ENCODE assay signal across 9 cellular contexts in genomic region chr20:39050555-39050902, GRCh38.
DNase-seq lines count a peak whose midpoint lies in the region; ATAC-seq and TF ChIP-seq lines count a peak whose summit lies in the region.
"Had no signal": no experiment of that assay in that cellular context is flagged by ENCODE, and none has a peak within 500 bp of the region (broad histone marks: within the 10 kb centered on the region; RNA-seq: fewer than 3 reads in every experiment).

No MANE protein-coding gene starts in this region.

- H3K9me3 ChIP-seq in hepatocyte (ENCODE audit: low read depth): no peaks in the 10 kb centered on the region
- H3K9me3 ChIP-seq: adrenal gland had no signal

- no peaks in the 10 kb centered on the region for H3K9me2 ChIP-seq in hepatocyte (replicated peaks; ENCODE audit: insufficient read depth)

- TF ChIP-seq CTCF in WTC11 (IDR thresholded peaks at IDR 0.05) (no peak), hepatocyte (IDR thresholded peaks at IDR 0.05; ENCODE audit: poor library complexity) (no peak)

- no peaks in the 10 kb centered on the region for H3K36me3 ChIP-seq in hepatocyte (replicated peaks; ENCODE audit: insufficient read depth, low read depth)
- H3K36me3 ChIP-seq: adrenal gland had no signal

- no peaks in the 10 kb centered on the region for H3K4me1 ChIP-seq in hepatocyte (ENCODE audit: insufficient read depth)

- H3K27me3 Mint-ChIP-seq in activated CD4-positive, alpha-beta T cell treated with anti-CD3 and anti-CD28 coated beads for 36 hours: peaks cover 6% of the 10 kb centered on the region
- H3K27me3 Mint-ChIP-seq in WTC11 (ENCODE audit: low read depth): peaks cover 18% of the 10 kb centered on the region

- POLR2A ChIA-PET in activated CD4-positive, alpha-beta T cell treated with anti-CD3 and anti-CD28 coated beads for 36 hours (lab: Charles Lee): no interaction called here
- POLR2A ChIA-PET in WTC11 (lab: Charles Lee): interaction anchor here (0.7 to 1.5 kb wide), 2 partner anchors 19 to 124 kb away, joined by 3 to 4 read pairs; partner anchors contain the start of gene FAM83D

- no peak for ATAC-seq in activated CD4-positive, alpha-beta T cell treated with anti-CD3 and anti-CD28 coated beads for 36 hours
- ATAC-seq in WTC11 (no peak), GM19035 (IDR thresholded peaks at IDR 0.05; ENCODE audit: unreplicated experiment) (no peak)
- no peak for ATAC-seq in stimulated activated effector memory CD8-positive, alpha-beta T cell treated with anti-CD3 and anti-CD28 coated beads, Interleukin-12 subunit alpha, Interleukin-12 subunit beta, amount 100 ng/mL, for 72 hours

- peak overlapping the region; percentile 68 for H3K4me3 Mint-ChIP-seq in activated CD4-positive, alpha-beta T cell treated with anti-CD3 and anti-CD28 coated beads for 36 hours
- H3K4me3 Mint-ChIP-seq in WTC11: peak overlapping the region; percentile 78
- H3K4me3 Mint-ChIP-seq in stimulated activated effector memory CD8-positive, alpha-beta T cell treated with anti-CD3 and anti-CD28 coated beads, Interleukin-12 subunit alpha, Interleukin-12 subunit beta, amount 100 ng/mL, for 72 hours: peak overlapping the region; percentile 77

- no peaks in the 10 kb centered on the region for H3K27me3 ChIP-seq in hepatocyte
- H3K27me3 ChIP-seq: adrenal gland had no signal

- no peak overlapping the region for H3K27ac Mint-ChIP-seq in activated CD4-positive, alpha-beta T cell treated with anti-CD3 and anti-CD28 coated beads for 36 hours
- H3K27ac Mint-ChIP-seq in WTC11: no peak overlapping the region
- no peak overlapping the region for H3K27ac Mint-ChIP-seq in stimulated activated effector memory CD8-positive, alpha-beta T cell treated with anti-CD3 and anti-CD28 coated beads, Interleukin-12 subunit alpha, Interleukin-12 subunit beta, amount 100 ng/mL, for 72 hours

- CTCF ChIA-PET in activated CD4-positive, alpha-beta T cell treated with anti-CD3 and anti-CD28 coated beads for 36 hours (lab: Charles Lee): interaction anchor here (0.6 to 5.6 kb wide), 17 partner anchors 12 to 1915 kb away, joined by 3 to 90 read pairs (median 5); partner anchors contain the start of gene FAM83D
- CTCF ChIA-PET in WTC11 (lab: Charles Lee): interaction anchor here (0.6 to 3.2 kb wide), 31 partner anchors 9 to 823 kb away, joined by 3 to 50 read pairs (median 5); partner anchors contain the start of genes DHX35 and SLC32A1

- no peaks in the 10 kb centered on the region for H3K36me3 Mint-ChIP-seq in activated CD4-positive, alpha-beta T cell treated with anti-CD3 and anti-CD28 coated beads for 36 hours (ENCODE audit: low read depth)
- H3K36me3 Mint-ChIP-seq in WTC11: no peaks in the 10 kb centered on the region
- H3K36me3 Mint-ChIP-seq in stimulated activated effector memory CD8-positive, alpha-beta T cell treated with anti-CD3 and anti-CD28 coated beads, Interleukin-12 subunit alpha, Interleukin-12 subunit beta, amount 100 ng/mL, for 72 hours: peaks cover 6% of the 10 kb centered on the region

- H3K4me3 ChIP-seq in hepatocyte: peak overlapping the region; percentile 73

- H3K4me2 ChIP-seq in hepatocyte: peak overlapping the region; percentile 92

- DNase-seq in activated CD4-positive, alpha-beta T cell treated with anti-CD3 and anti-CD28 coated beads for 36 hours: no peak
- no peak for DNase-seq in activated CD4-positive, alpha-beta T cell treated with anti-CD3 and anti-CD28 coated beads for 1 hour
- no peak for DNase-seq in WTC11 (ENCODE audit: low spot score)
- no peak for DNase-seq in hepatocyte (ENCODE audit: low spot score)
- no peak for DNase-seq in stimulated activated effector memory CD8-positive, alpha-beta T cell treated with anti-CD3 and anti-CD28 coated beads, Interleukin-12 subunit alpha, Interleukin-12 subunit beta, amount 100 ng/mL, for 72 hours (ENCODE audit: low spot score in 2 of 2)
- DNase-seq in NCI-H446 (lab: John Stamatoyannopoulos, UW): no peak
- DNase-seq in COLO668 (lab: John Stamatoyannopoulos, UW; ENCODE audit: unreplicated experiment): no peak

- no peak overlapping the region for H3K27ac ChIP-seq in hepatocyte

- H3K4me1 Mint-ChIP-seq in activated CD4-positive, alpha-beta T cell treated with anti-CD3 and anti-CD28 coated beads for 36 hours: peaks cover 5% of the 10 kb centered on the region
- peaks cover 4% of the 10 kb centered on the region; the same call in 1 of the 2 replicates for H3K4me1 Mint-ChIP-seq in WTC11
- peaks cover 11% of the 10 kb centered on the region for H3K4me1 Mint-ChIP-seq in stimulated activated effector memory CD8-positive, alpha-beta T cell treated with anti-CD3 and anti-CD28 coated beads, Interleukin-12 subunit alpha, Interleukin-12 subunit beta, amount 100 ng/mL, for 72 hours

- WGBS in hepatocyte (ENCODE audit: low lambda C conversion rate, missing lambda C conversion rate): 72% methylated on average over 4 of the region's 4 CpGs

- H3K79me2 ChIP-seq in hepatocyte: no peaks in the 10 kb centered on the region

- H3K9me3 Mint-ChIP-seq in activated CD4-positive, alpha-beta T cell treated with anti-CD3 and anti-CD28 coated beads for 36 hours (ENCODE audit: low read depth): no peaks in the 10 kb centered on the region
- H3K9me3 Mint-ChIP-seq in WTC11: no peaks in the 10 kb centered on the region
- H3K9me3 Mint-ChIP-seq in stimulated activated effector memory CD8-positive, alpha-beta T cell treated with anti-CD3 and anti-CD28 coated beads, Interleukin-12 subunit alpha, Interleukin-12 subunit beta, amount 100 ng/mL, for 72 hours: no peaks in the 10 kb centered on the region

- H4K20me1 ChIP-seq in hepatocyte (ENCODE audit: insufficient read depth, poor library complexity, severe bottlenecking): no peaks in the 10 kb centered on the region

- H2AFZ ChIP-seq in hepatocyte: peak overlapping the region; percentile 95

- intact Hi-C loops in activated CD4-positive, alpha-beta T cell treated with anti-CD3 and anti-CD28 coated beads for 36 hours (cut with DNase I, micrococcal nuclease): loop anchor here (1.0 kb wide), 2 partner anchors 31 to 88 kb away; partner anchors contain the start of gene DHX35 (in 1 of the 2)

TF ChIP-seq in WTC11, 78 proteins besides CTCF, POLR2A, EP300 and RAD21:
- TF ChIP-seq ZNF423 (CRISPR knock-in tag; IDR thresholded peaks at IDR 0.05) (no peak), PRRX2 (CRISPR knock-in tag; IDR thresholded peaks at IDR 0.05) (no peak), JUN (CRISPR knock-in tag; IDR thresholded peaks at IDR 0.05) (no peak), STAT6 (CRISPR knock-in tag; conservative IDR thresholded peaks at IDR 0.05; ENCODE audit: low read depth) (no peak), ESRRA (CRISPR knock-in tag; IDR thresholded peaks at IDR 0.05; ENCODE audit: borderline replicate concordance) (no peak), ATF1 (CRISPR knock-in tag; IDR thresholded peaks at IDR 0.05) (no peak), ZNF281 (CRISPR knock-in tag; IDR thresholded peaks at IDR 0.05) (no peak)
